In the genomic region with DNA sequence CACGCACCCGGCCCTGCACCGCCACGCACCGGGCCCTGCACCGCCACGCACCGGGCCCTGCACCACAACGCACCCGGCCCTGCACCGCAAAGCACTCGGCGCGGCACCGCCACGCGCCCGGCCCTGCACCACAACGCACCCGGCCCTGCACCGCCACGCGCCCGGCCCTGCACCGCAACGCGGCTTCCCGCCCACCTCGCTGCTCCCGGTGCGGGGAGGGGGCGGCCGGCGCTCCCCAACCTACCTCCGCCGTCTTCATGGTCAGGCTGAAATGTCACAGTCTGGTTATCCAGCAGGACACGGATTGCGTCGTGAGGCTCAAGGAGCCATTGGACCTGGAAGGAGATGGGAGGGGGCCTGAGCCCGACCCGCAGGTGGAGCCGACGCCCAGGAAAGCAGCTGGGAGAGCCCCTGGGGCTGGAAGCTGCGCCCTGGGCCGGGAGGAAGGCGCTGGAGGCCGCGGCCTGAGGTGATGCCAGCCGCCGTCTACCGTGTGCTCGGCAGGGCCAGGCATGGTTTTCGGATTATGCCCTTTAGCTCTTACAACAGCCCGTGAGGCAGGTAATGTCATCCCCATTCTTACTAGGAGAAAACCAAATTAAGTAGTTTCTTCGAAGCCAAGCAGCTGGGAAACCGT, we compare ENCODE assay signal across 22 cellular contexts. TPM values are rescaled to one million over a fixed set of nuclear protein-coding genes. Genes with fewer than 3 reads are reported as not detected.
DNase-seq lines count a peak whose midpoint lies in the region.
"Had no signal": no experiment of that assay in that cellular context is flagged by ENCODE, and none has a peak within 500 bp of the region (broad histone marks: within the 10 kb centered on the region; RNA-seq: fewer than 3 reads in every experiment).

No MANE protein-coding gene starts in this region.

- peak overlapping the region; percentile 64 for H3K18ac ChIP-seq in neuronal stem cell (ENCODE audit: low read length)

- peak overlapping the region; percentile 82 for H4K8ac ChIP-seq in neuronal stem cell (ENCODE audit: low read depth, low read length)

- no peak overlapping the region for H3K4me3 ChIP-seq in BLaER1
- H3K4me3 ChIP-seq in Karpas-422 (ENCODE audit: low read length), result no peak overlapping the region
- H3K4me3 ChIP-seq in neuronal stem cell (ENCODE audit: low read length in 2 of 2), result no peak overlapping the region
- H3K4me3 ChIP-seq: MG63, SJSA1 had no signal

- H4K91ac ChIP-seq in neuronal stem cell (ENCODE audit: low read depth, low read length, poor library complexity), result no peak overlapping the region

- no peaks in the 10 kb centered on the region for H3K36me3 ChIP-seq in BLaER1
- H3K36me3 ChIP-seq in Karpas-422 (ENCODE audit: insufficient read depth, low read length), result no peaks in the 10 kb centered on the region
- no peaks in the 10 kb centered on the region for H3K36me3 ChIP-seq in neuronal stem cell (replicated peaks in 1 of 2; ENCODE audit: control insufficient read depth in 2 of 2, insufficient read depth in 2 of 2, low read length in 2 of 2)
- H3K36me3 ChIP-seq: MG63, SJSA1 had no signal

- no peak overlapping the region for H3K4me3 Mint-ChIP-seq in activated naive CD8-positive, alpha-beta T cell treated with anti-CD3 and anti-CD28 coated beads for 36 hours

- peak overlapping the region; percentile 87 for H3K4me2 ChIP-seq in BLaER1
- H3K4me2 ChIP-seq in Karpas-422 (ENCODE audit: low read depth, low read length, poor library complexity, severe bottlenecking), result no peak overlapping the region
- no peak overlapping the region for H3K4me2 ChIP-seq in neuronal stem cell (ENCODE audit: insufficient read depth, low read length, poor library complexity, severe bottlenecking)

- no peak overlapping the region for H2BK5ac ChIP-seq in neuronal stem cell (ENCODE audit: low read length)

- H3K36me3 Mint-ChIP-seq in activated naive CD8-positive, alpha-beta T cell treated with anti-CD3 and anti-CD28 coated beads for 36 hours, result no peaks in the 10 kb centered on the region
- H3K36me3 Mint-ChIP-seq: CD8-positive, alpha-beta memory T cell had no signal

- H3K9me3 ChIP-seq in BLaER1 (peaks cover 1% of the 10 kb centered on the region; the same call in 1 of the 2 replicates), Karpas-422 (ENCODE audit: low read length) (no peaks in the 10 kb centered on the region), neuronal stem cell (replicated peaks in 1 of 2; ENCODE audit: control insufficient read depth in 2 of 2, insufficient read depth in 1 of 2, low read depth in 1 of 2, low read length in 2 of 2) (no peaks in the 10 kb centered on the region)
- H3K9me3 ChIP-seq: MG63, SJSA1 had no signal

- no peak overlapping the region for H3K23ac ChIP-seq in neuronal stem cell (ENCODE audit: low read depth, low read length, poor library complexity)

- H3K14ac ChIP-seq in neuronal stem cell (ENCODE audit: low read length), result peak overlapping the region; percentile 82

- H3K4me1 Mint-ChIP-seq in activated naive CD8-positive, alpha-beta T cell treated with anti-CD3 and anti-CD28 coated beads for 36 hours, result no peaks in the 10 kb centered on the region

- H3K79me1 ChIP-seq in neuronal stem cell (ENCODE audit: low read depth, low read length), result peaks cover 2% of the 10 kb centered on the region

- H2BK12ac ChIP-seq in neuronal stem cell (ENCODE audit: low read length), result peak overlapping the region; percentile 73

- H3K27ac Mint-ChIP-seq in activated naive CD8-positive, alpha-beta T cell treated with anti-CD3 and anti-CD28 coated beads for 36 hours, result no peak overlapping the region
- H3K27ac Mint-ChIP-seq: CD8-positive, alpha-beta memory T cell had no signal

- H2BK15ac ChIP-seq in neuronal stem cell (ENCODE audit: low read length), result peak overlapping the region; percentile 49

- no peak overlapping the region for H3K4ac ChIP-seq in neuronal stem cell (ENCODE audit: low read length)

- H2AK5ac ChIP-seq in neuronal stem cell (ENCODE audit: low read depth, low read length), result peak overlapping the region; percentile 56

- DNase-seq in 8988T (peak; percentile 40), Karpas-422 (peak; percentile 17), neuronal stem cell (ENCODE audit: low spot score) (no peak), HCEC 1CT (no peak)
- no peak for DNase-seq in activated naive CD8-positive, alpha-beta T cell treated with anti-CD3 and anti-CD28 coated beads for 36 hours
- no peak for DNase-seq in effector CD4-positive, alpha-beta T cell
- DNase-seq: CD8-positive, alpha-beta memory T cell; DMS53; GDM1; GOT3; MG63; NCI-H1092; NCI-H146; NCI-H2029; NCI-H2227 treated with DMSO at 0.1 percent for 48 hours; NCI-H524; SW 1271 had no signal

- H3K27me3 Mint-ChIP-seq in activated naive CD8-positive, alpha-beta T cell treated with anti-CD3 and anti-CD28 coated beads for 36 hours, result peaks cover 61% of the 10 kb centered on the region

- 0 out of 2 replicates have a peak, but pooled peaks cover 6% of the 10 kb centered on the region for H4K20me1 ChIP-seq in BLaER1
- H4K20me1 ChIP-seq in Karpas-422 (ENCODE audit: insufficient read depth, low read depth, low read length), result no peaks in the 10 kb centered on the region

- H2AFZ ChIP-seq in Karpas-422 (ENCODE audit: low read length) (no peak overlapping the region), neuronal stem cell (ENCODE audit: low read length) (no peak overlapping the region)

- peaks cover 50% of the 10 kb centered on the region for H3K4me1 ChIP-seq in BLaER1
- H3K4me1 ChIP-seq in Karpas-422 (ENCODE audit: low read length), result no peaks in the 10 kb centered on the region
- H3K4me1 ChIP-seq in neuronal stem cell (ENCODE audit: control insufficient read depth in 2 of 2, insufficient read depth in 1 of 2, low read depth in 1 of 2, low read length in 2 of 2), result no peaks in the 10 kb centered on the region
- H3K4me1 ChIP-seq: SJSA1 had no signal

- H3K27me3 ChIP-seq in BLaER1, result no peaks in the 10 kb centered on the region
- no peaks in the 10 kb centered on the region for H3K27me3 ChIP-seq in Karpas-422 (ENCODE audit: low read length)
- peaks cover 0 to 10% (median 0%) of the 10 kb centered on the region in 3 experiments for H3K27me3 ChIP-seq in neuronal stem cell (ENCODE audit: control insufficient read depth in 3 of 3, insufficient read depth in 3 of 3, low read depth in 1 of 3, low read length in 3 of 3)
- H3K27me3 ChIP-seq: MG63 had no signal

- H3K79me2 ChIP-seq in Karpas-422 (ENCODE audit: low read length), result no peaks in the 10 kb centered on the region

- no peak overlapping the region for H2BK120ac ChIP-seq in neuronal stem cell (ENCODE audit: low read depth, low read length)

- no peaks in the 10 kb centered on the region for H3K9me2 ChIP-seq in Karpas-422 (replicated peaks; ENCODE audit: insufficient read depth, low read length)

- H3K9ac ChIP-seq in BLaER1, result no peak overlapping the region
- H3K9ac ChIP-seq in Karpas-422 (ENCODE audit: low read length), result no peak overlapping the region
- H3K9ac ChIP-seq in neuronal stem cell (ENCODE audit: low read depth, low read length, poor library complexity), result peak overlapping the region; percentile 70

- H3K9me3 Mint-ChIP-seq in activated naive CD8-positive, alpha-beta T cell treated with anti-CD3 and anti-CD28 coated beads for 36 hours, result no peaks in the 10 kb centered on the region
- H3K9me3 Mint-ChIP-seq: CD8-positive, alpha-beta memory T cell had no signal

- H3K27ac ChIP-seq in BLaER1 (no peak overlapping the region), Karpas-422 (ENCODE audit: low read length) (no peak overlapping the region), neuronal stem cell (replicated peaks; ENCODE audit: low read length) (no peak overlapping the region)
- H3K27ac ChIP-seq: C4-2B, SJSA1 had no signal

- WGBS in neuronal stem cell (ENCODE audit: extremely low coverage in 2 of 2, insufficient read length in 2 of 2, insufficient replicate concordance in 1 of 2), 2 donors, result no CpG with 5 or more reads among the region's 56 CpGs

RNA-seq across cellular contexts. Expression of gene MUC20, which starts 42.0 kb away (rescaled TPM):
- 0.22 and 1.6 TPM in 2 replicates for total RNA-seq in Karpas-422 (2014; rRNA removed; shearing (Covaris generic); ENCODE audit: low replicate concordance)
- polyA plus RNA-seq in neuronal stem cell (2013, experiment 1 of 2), result 1.2 TPM
- polyA plus RNA-seq in neuronal stem cell (2013, experiment 2 of 2), result 1.3 TPM
- total RNA-seq in activated naive CD8-positive, alpha-beta T cell treated with anti-CD3 and anti-CD28 coated beads for 36 hours, result under 1 TPM; 0.26 to 0.29 TPM
- total RNA-seq: LHCN-M2, SJSA1 had no signal
- polyA plus RNA-seq: CD8-positive, alpha-beta memory T cell had no signal

RNA-seq across cellular contexts. Expression of gene MUC4, which starts 49.0 kb away (rescaled TPM):
- not detected in 2 replicates for total RNA-seq in Karpas-422 (2014; rRNA removed; shearing (Covaris generic); ENCODE audit: low replicate concordance)
- polyA plus RNA-seq in neuronal stem cell (2013, experiment 1 of 2), result 0.03 TPM
- not detected for polyA plus RNA-seq in neuronal stem cell (2013, experiment 2 of 2)
- total RNA-seq in activated naive CD8-positive, alpha-beta T cell treated with anti-CD3 and anti-CD28 coated beads for 36 hours, result under 1 TPM; 0.08 to 0.14 TPM
- total RNA-seq: LHCN-M2, Right ventricle myocardium inferior, SJSA1 had no signal
- polyA plus RNA-seq: CD8-positive, alpha-beta memory T cell had no signal

Comparison
In these comparisons a context has a peak if more than half of its experiments do, and no peak if none do; other contexts are left out.
1. DNase-seq: peak in 8988T (single experiment) and Karpas-422 (single experiment); none in neuronal stem cell (single experiment), activated naive CD8-positive, alpha-beta T cell treated with anti-CD3 and anti-CD28 coated beads for 36 hours (single experiment), effector CD4-positive, alpha-beta T cell (single experiment) and HCEC 1CT (single experiment).